In genomic region chr3:126134219-126134975, GRCh38 we compare ENCODE assay signal across 1 cellular context.
A peak's percentile ranks its signal among the peaks of the same experiment; 100 is the strongest.
TF ChIP-seq lines count a peak whose summit lies in the region.

No MANE protein-coding gene starts in this region.

TF ChIP-seq in K562, 482 proteins besides CTCF, POLR2A, EP300 and RAD21 (continued from another document):
- TF ChIP-seq CHAMP1 (IDR thresholded peaks at IDR 0.05) = no peak
- TF ChIP-seq DEAF1 (CRISPR knock-in tag; IDR thresholded peaks at IDR 0.05) = peak; percentile 50; the same call in 1 of the 2 replicates
- TF ChIP-seq MCM2 (IDR thresholded peaks at IDR 0.05; ENCODE audit: low read depth) = no peak
- peak in 1 of 2 experiments; percentile 70 for TF ChIP-seq E2F6 (IDR thresholded peaks at IDR 0.05; ENCODE audit: borderline replicate concordance in 1 of 2, extremely low read depth in 1 of 2, insufficient read depth in 1 of 2, insufficient read length in 1 of 2, low read depth in 1 of 2, low read length in 1 of 2, poor library complexity in 1 of 2, severe bottlenecking in 1 of 2)
- TF ChIP-seq SMC3 (conservative IDR thresholded peaks at IDR 0.05; ENCODE audit: insufficient read depth, low read depth, low read length) = peak; percentile 51; the same call in 1 of the 2 replicates
- no peak for TF ChIP-seq ZNF780A (CRISPR knock-in tag; IDR thresholded peaks at IDR 0.05)
- peak; percentile 61; the same call in 1 of the 2 replicates for TF ChIP-seq STAG1 (CRISPR knock-in tag; IDR thresholded peaks at IDR 0.05; ENCODE audit: borderline replicate concordance)
